Comparison of ENCODE assay signal across 8 cellular contexts in genomic region chr15:26081758-26082068, GRCh38.
DNase-seq lines count a peak whose midpoint lies in the region; ATAC-seq, FAIRE-seq and TF ChIP-seq lines count a peak whose summit lies in the region.

No MANE protein-coding gene starts in this region.

- WGBS in HepG2 (ENCODE audit: low lambda C conversion rate), result 21% methylated on average over 5 of the region's 5 CpGs

- H3K9me3 ChIP-seq in HepG2 (ENCODE audit: low read length), result no peaks in the 10 kb centered on the region; the same call in 1 of the 2 replicates
- H3K9me3 ChIP-seq in tibial artery, result no peaks in the 10 kb centered on the region

- TF ChIP-seq POLR2A in HepG2 (IDR thresholded peaks at IDR 0.05; ENCODE audit: insufficient read depth in 1 of 2, low read depth in 2 of 2, low read length in 2 of 2), result no peak

- no peak for TF ChIP-seq RAD21 in HepG2 (CRISPR knock-in tag; IDR thresholded peaks at IDR 0.05)

- TF ChIP-seq CTCF in HepG2 (CRISPR knock-in tag; IDR thresholded peaks at IDR 0.05) (no peak), tibial artery (IDR thresholded peaks at IDR 0.05) (no peak)

- TF ChIP-seq EP300 in HepG2 (IDR thresholded peaks at IDR 0.05; ENCODE audit: low read depth in 2 of 2, low read length in 2 of 2), result no peak
- no peak for TF ChIP-seq EP300 in HepG2 (CRISPR knock-in tag; IDR thresholded peaks at IDR 0.05; ENCODE audit: borderline replicate concordance)

- no peak for FAIRE-seq in HepG2 (lab: Jason Lieb, UNC)

- no peak overlapping the region for H2AFZ ChIP-seq in HepG2 (ENCODE audit: low read length)

- no peaks in the 10 kb centered on the region for H3K27me3 Mint-ChIP-seq in activated naive CD8-positive, alpha-beta T cell

- peak overlapping the region; percentile 96 for H3K27ac Mint-ChIP-seq in activated naive CD8-positive, alpha-beta T cell

- no TSS peak for BruUV-seq in HepG2 (replicated peaks; lab: Mats Ljungman, UMichigan)

- H3K27ac ChIP-seq in HepG2 (ENCODE audit: extremely low read length, insufficient read depth, low read length) (no peak overlapping the region), tibial artery (peak overlapping the region; percentile 87 to 89)

- H3K4me3 ChIP-seq in HepG2 (replicated peaks in 1 of 3; ENCODE audit: insufficient read depth in 1 of 3, low read depth in 2 of 3, low read length in 3 of 3) (peak overlapping the region in 1 of 3 experiments; percentile 36; a peak in 3 of 6 replicates), tibial artery (peak overlapping the region; percentile 78 to 93)

- H3K27me3 ChIP-seq in HepG2 (ENCODE audit: control insufficient read depth in 1 of 2, insufficient read depth in 2 of 2, low read length in 2 of 2), result no peaks in the 10 kb centered on the region; a peak in 1 of 5 replicates
- no peaks in the 10 kb centered on the region for H3K27me3 ChIP-seq in tibial artery

- H3K36me3 Mint-ChIP-seq in activated naive CD8-positive, alpha-beta T cell, result peaks cover 2% of the 10 kb centered on the region

- peaks cover 15% of the 10 kb centered on the region for H3K4me1 ChIP-seq in HepG2 (ENCODE audit: insufficient read depth, low read length)
- peaks cover 0 to 5% (median 1%) of the 10 kb centered on the region in 4 donors for H3K4me1 ChIP-seq in tibial artery

- H3K4me3 Mint-ChIP-seq in activated naive CD8-positive, alpha-beta T cell, result peak overlapping the region; percentile 88

- ATAC-seq in HepG2, result no peak
- ATAC-seq in GM21717 (IDR thresholded peaks at IDR 0.05; ENCODE audit: unreplicated experiment), result no peak

- H3K36me3 ChIP-seq in HepG2 (replicated peaks in 1 of 2; ENCODE audit: control insufficient read depth in 1 of 2, insufficient read depth in 2 of 2, low read length in 2 of 2) (no peaks in the 10 kb centered on the region), tibial artery (no peaks in the 10 kb centered on the region)

- POLR2A ChIA-PET in HepG2 (lab: Yijun Ruan, JAX), result no interaction called here

- CTCF ChIA-PET in HepG2 (lab: Yijun Ruan, JAX; ENCODE audit: low intra/inter-chr PET ratio, low total read pairs), result no interaction called here

- DNase-seq in activated T-cell treated with anti-CD3 and anti-CD28 coated beads for 24 hours (ENCODE audit: low read depth) (peak; percentile 1), activated T-cell treated with anti-CD3 and anti-CD28 coated beads for 4 hours (no peak), HepG2 (ENCODE audit: low spot score) (peak; percentile 2), tibial artery (no peak), DMS 273 treated with DMSO at 0.1 percent for 48 hours (lab: John Stamatoyannopoulos, UW) (no peak), LoVo (ENCODE audit: low spot score) (no peak)

- H3K9ac ChIP-seq in HepG2 (ENCODE audit: insufficient read depth, low read depth, low read length), result no peak overlapping the region

- intact Hi-C loops in HepG2 (cut with micrococcal nuclease; ENCODE audit: unreplicated experiment) (no loop called here), tibial artery (cut with DNase I; ENCODE audit: low total_unique reads) (loop anchor here (10.0 kb wide), 1 partner anchor 647 kb away; the partner anchor contains the start of gene UBE3A)

- H3K79me2 ChIP-seq in HepG2 (ENCODE audit: insufficient read depth, low read length), result no peaks in the 10 kb centered on the region

- peaks cover 6% of the 10 kb centered on the region for H3K9me3 Mint-ChIP-seq in activated naive CD8-positive, alpha-beta T cell (ENCODE audit: low read depth)

- H3K4me1 Mint-ChIP-seq in activated naive CD8-positive, alpha-beta T cell (ENCODE audit: low read depth), result peaks cover 50% of the 10 kb centered on the region

- in situ Hi-C loops in HepG2 (cut with HindIII; ENCODE audit: extremely low pct_ligation_motif_present, low pct_unique_long_range_greater_than_20kb), result no loop called here

- H4K20me1 ChIP-seq in HepG2 (ENCODE audit: insufficient read depth, low read length), result no peaks in the 10 kb centered on the region

- H3K4me2 ChIP-seq in HepG2 (ENCODE audit: low read depth, low read length), result peak overlapping the region; percentile 84

TF ChIP-seq in HepG2, 621 proteins besides CTCF, POLR2A, EP300 and RAD21:
- TF ChIP-seq TOPORS (CRISPR knock-in tag; IDR thresholded peaks at IDR 0.05), result no peak
- no peak for TF ChIP-seq KLF6 (CRISPR knock-in tag; IDR thresholded peaks at IDR 0.05)
- TF ChIP-seq TEAD2 (CRISPR knock-in tag; IDR thresholded peaks at IDR 0.05), result no peak
- no peak for TF ChIP-seq ZNF605 (CRISPR knock-in tag; IDR thresholded peaks at IDR 0.05)
- TF ChIP-seq ZNF552 (CRISPR knock-in tag; IDR thresholded peaks at IDR 0.05; ENCODE audit: borderline replicate concordance), result no peak
- TF ChIP-seq ZSCAN5A (CRISPR knock-in tag; IDR thresholded peaks at IDR 0.05; ENCODE audit: borderline replicate concordance), result no peak

Comparison
In these comparisons a context has a peak if more than half of its experiments do, and no peak if none do; other contexts are left out.
1. DNase-seq: peak in activated T-cell treated with anti-CD3 and anti-CD28 coated beads for 24 hours (single experiment) and HepG2 (single experiment); none in activated T-cell treated with anti-CD3 and anti-CD28 coated beads for 4 hours (single experiment), tibial artery (0 of 2), DMS 273 treated with DMSO at 0.1 percent for 48 hours (single experiment) and LoVo (single experiment).